In the genomic region with DNA sequence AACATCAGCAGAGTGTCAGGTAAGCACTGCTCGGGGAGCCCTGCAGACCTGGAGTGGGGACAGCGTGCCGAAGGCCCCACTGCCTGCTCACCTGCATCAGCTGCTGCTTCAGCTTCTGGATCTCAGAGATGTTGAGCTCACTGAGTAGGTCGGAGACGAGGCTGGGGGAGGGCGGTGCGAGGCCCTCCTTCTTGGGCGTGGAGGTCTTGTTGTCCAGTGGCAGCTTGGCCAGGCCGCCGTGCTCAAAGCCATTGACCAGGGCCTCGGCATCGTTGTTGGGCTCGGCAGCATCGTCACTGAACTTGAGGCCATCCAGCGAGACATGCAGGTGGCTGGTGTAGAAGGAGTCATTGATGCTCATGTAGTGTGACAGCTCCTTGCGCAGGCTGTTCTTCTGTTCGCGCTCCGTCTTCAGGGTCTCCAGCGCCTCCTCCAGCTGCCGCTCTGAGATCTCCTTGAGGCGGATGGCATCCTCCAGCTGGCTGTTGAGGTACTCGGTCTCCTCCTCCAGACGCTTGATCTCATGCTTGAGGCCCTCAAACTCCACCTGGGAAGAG, we compare ENCODE assay signal across 19 cellular contexts. TPM values are rescaled to one million over a fixed set of nuclear protein-coding genes. Genes with fewer than 3 reads are reported as not detected.
DNase-seq lines count a peak whose midpoint lies in the region; ATAC-seq and TF ChIP-seq lines count a peak whose summit lies in the region.
"Had no signal": no experiment of that assay in that cellular context is flagged by ENCODE, and none has a peak within 500 bp of the region (broad histone marks: within the 10 kb centered on the region; RNA-seq: fewer than 3 reads in every experiment).

No MANE protein-coding gene starts in this region.

- peaks cover 51% of the 10 kb centered on the region for H3F3A ChIP-seq in SU-DHL-6 (ENCODE audit: insufficient read depth)

- no peaks in the 10 kb centered on the region for H3K27me3 ChIP-seq in SU-DHL-6 (ENCODE audit: low read length)

- DNase-seq in natural killer cell (no peak), memory B cell (ENCODE audit: low spot score in 2 of 2) (no peak), T1000 (lab: John Stamatoyannopoulos, UW) (no peak), left ventricle myocardium superior (no peak)
- no peak for DNase-seq in natural killer cell treated with Interleukin-12 subunit alpha and Interleukin-12 subunit beta and Interleukin-15 and Interleukin-18, amount 100 ng/mL, for 72 hours (ENCODE audit: low spot score)
- DNase-seq: Caco-2, DMS53, HFFc6, KBM-7, NCI-H1105, NCI-H187 treated with DMSO at 0.1 percent for 48 hours, NCI-H2171, NCI-H82, SIG-M5 had no signal

- no peak overlapping the region for H3K4me3 ChIP-seq in SU-DHL-6 (ENCODE audit: insufficient read depth, low read length, poor library complexity, severe bottlenecking)
- H3K4me3 ChIP-seq: A549 had no signal

- peak overlapping the region; percentile 87 for H3K27ac ChIP-seq in SU-DHL-6 (ENCODE audit: low read depth, low read length)
- H3K27ac ChIP-seq: A549 had no signal

- H3K36me3 Mint-ChIP-seq in natural killer cell (no peaks in the 10 kb centered on the region), memory B cell (peaks cover 34% of the 10 kb centered on the region)
- no peaks in the 10 kb centered on the region for H3K36me3 Mint-ChIP-seq in natural killer cell treated with Interleukin-12 subunit alpha and Interleukin-12 subunit beta and Interleukin-15 and Interleukin-18, amount 100 ng/mL, for 72 hours

- ATAC-seq in natural killer cell (no peak), memory B cell (ENCODE audit: low read depth) (no peak), GM18868 (IDR thresholded peaks at IDR 0.05; ENCODE audit: unreplicated experiment) (no peak), GM19023 (IDR thresholded peaks at IDR 0.05; ENCODE audit: unreplicated experiment) (no peak), left ventricle myocardium superior (no peak)
- ATAC-seq in natural killer cell treated with Interleukin-12 subunit alpha and Interleukin-12 subunit beta and Interleukin-15 and Interleukin-18, amount 100 ng/mL, for 72 hours = no peak
- ATAC-seq: A549 had no signal

- H3K4me1 Mint-ChIP-seq in natural killer cell (peaks cover 22 to 33% of the 10 kb centered on the region in 2 donors), memory B cell (peaks cover 48% of the 10 kb centered on the region)
- peaks cover 15 to 17% of the 10 kb centered on the region in 2 donors for H3K4me1 Mint-ChIP-seq in natural killer cell treated with Interleukin-12 subunit alpha and Interleukin-12 subunit beta and Interleukin-15 and Interleukin-18, amount 100 ng/mL, for 72 hours (ENCODE audit: low read depth in 2 of 2)

- H3K9me3 ChIP-seq in SU-DHL-6 (ENCODE audit: insufficient read depth, low read length) = no peaks in the 10 kb centered on the region
- H3K9me3 ChIP-seq: A549, Caco-2 had no signal

- H3K9me2 ChIP-seq in SU-DHL-6 (replicated peaks; ENCODE audit: insufficient read depth, low read length) = no peaks in the 10 kb centered on the region

- peak overlapping the region; percentile 46 for H3K4me2 ChIP-seq in SU-DHL-6 (ENCODE audit: low read depth, low read length, poor library complexity, severe bottlenecking)
- H3K4me2 ChIP-seq: A549 had no signal

- no peaks in the 10 kb centered on the region for H3K27me3 Mint-ChIP-seq in natural killer cell (ENCODE audit: low read depth in 2 of 2)
- H3K27me3 Mint-ChIP-seq in natural killer cell treated with Interleukin-12 subunit alpha and Interleukin-12 subunit beta and Interleukin-15 and Interleukin-18, amount 100 ng/mL, for 72 hours = no peaks in the 10 kb centered on the region
- no peaks in the 10 kb centered on the region for H3K27me3 Mint-ChIP-seq in memory B cell

- H4K20me1 ChIP-seq in SU-DHL-6 (ENCODE audit: low read depth, low read length) = no peaks in the 10 kb centered on the region

- peaks cover 10% of the 10 kb centered on the region for H3K79me2 ChIP-seq in SU-DHL-6 (ENCODE audit: insufficient read depth, low read length)

- H3K27ac Mint-ChIP-seq in natural killer cell (peak overlapping the region; percentile 27 to 60), memory B cell (peak overlapping the region; percentile 74)
- H3K27ac Mint-ChIP-seq in natural killer cell treated with Interleukin-12 subunit alpha and Interleukin-12 subunit beta and Interleukin-15 and Interleukin-18, amount 100 ng/mL, for 72 hours = no peak overlapping the region
- H3K27ac Mint-ChIP-seq: HFFc6 had no signal

- no peaks in the 10 kb centered on the region for H3K36me3 ChIP-seq in SU-DHL-6 (ENCODE audit: low read length)

- H3K9ac ChIP-seq in SU-DHL-6 (ENCODE audit: low read length) = peak overlapping the region; percentile 22

- TF ChIP-seq CTCF in natural killer cell (IDR thresholded peaks at IDR 0.05) = no peak
- TF ChIP-seq CTCF in SU-DHL-6 (IDR thresholded peaks at IDR 0.05; ENCODE audit: insufficient read depth, low read length, poor library complexity, severe bottlenecking) = no peak

- intact Hi-C loops in natural killer cell (cut with micrococcal nuclease) = no loop called here
- intact Hi-C loops in left ventricle myocardium superior (cut with micrococcal nuclease) = no loop called here

- H3K9me3 Mint-ChIP-seq in natural killer cell (no peaks in the 10 kb centered on the region), memory B cell (no peaks in the 10 kb centered on the region)
- no peaks in the 10 kb centered on the region for H3K9me3 Mint-ChIP-seq in natural killer cell treated with Interleukin-12 subunit alpha and Interleukin-12 subunit beta and Interleukin-15 and Interleukin-18, amount 100 ng/mL, for 72 hours
- H3K9me3 Mint-ChIP-seq: CD14-positive monocyte, HFFc6 had no signal

- H3K4me3 Mint-ChIP-seq in natural killer cell (no peak overlapping the region), memory B cell (peak overlapping the region; percentile 50)
- no peak overlapping the region for H3K4me3 Mint-ChIP-seq in natural killer cell treated with Interleukin-12 subunit alpha and Interleukin-12 subunit beta and Interleukin-15 and Interleukin-18, amount 100 ng/mL, for 72 hours
- H3K4me3 Mint-ChIP-seq: CD14-positive monocyte, HFFc6 had no signal

- no peak overlapping the region for H2AFZ ChIP-seq in SU-DHL-6 (ENCODE audit: low read depth, low read length, severe bottlenecking)

RNA-seq across cellular contexts. Expression of a gene that starts 44.3 kb away (rescaled TPM):
- total RNA-seq in natural killer cell = 10 to 100 TPM; 27.0 to 39.7 (median 39.7) TPM
- 10 to 100 TPM; 31.8 to 37.9 TPM for total RNA-seq in natural killer cell treated with Interleukin-12 subunit alpha and Interleukin-12 subunit beta and Interleukin-15 and Interleukin-18, amount 100 ng/mL, for 72 hours
- total RNA-seq in left ventricle myocardium superior = 39.2 TPM

RNA-seq across cellular contexts. Expression of a gene that starts 50.4 kb away (rescaled TPM):
- 1 to 10 TPM; 4.9 to 9.2 (median 6.7) TPM for total RNA-seq in natural killer cell
- 10 to 100 TPM; 11.8 to 21.9 TPM for total RNA-seq in natural killer cell treated with Interleukin-12 subunit alpha and Interleukin-12 subunit beta and Interleukin-15 and Interleukin-18, amount 100 ng/mL, for 72 hours
- 7.6 TPM for total RNA-seq in left ventricle myocardium superior

Comparison
In these comparisons a context has a peak if more than half of its experiments do, and no peak if none do; other contexts are left out.
1. H3K27ac Mint-ChIP-seq: peak in natural killer cell (2 of 2) and memory B cell (single experiment); none in natural killer cell treated with Interleukin-12 subunit alpha and Interleukin-12 subunit beta and Interleukin-15 and Interleukin-18, amount 100 ng/mL, for 72 hours (0 of 2).